Comparison of ENCODE assay signal across 26 cellular contexts in genomic region chr3:101840066-101840465, GRCh38. TPM values are rescaled to one million over a fixed set of nuclear protein-coding genes. Genes with fewer than 3 reads are reported as not detected.
DNase-seq lines count a peak whose midpoint lies in the region; ATAC-seq, FAIRE-seq and TF ChIP-seq lines count a peak whose summit lies in the region.
"Had no signal": no experiment of that assay in that cellular context is flagged by ENCODE, and none has a peak within 500 bp of the region (broad histone marks: within the 10 kb centered on the region; RNA-seq: fewer than 3 reads in every experiment).

No MANE protein-coding gene starts in this region.

- no peak overlapping the region for H3K9ac ChIP-seq in GM12878 (ENCODE audit: control insufficient read depth, insufficient read depth, low read length)
- H3K9ac ChIP-seq: BLaER1 had no signal

- H4K20me1 ChIP-seq in GM12878 (ENCODE audit: control insufficient read depth, insufficient read depth) = 0 out of 2 replicates have a peak, but pooled peaks cover 3% of the 10 kb centered on the region
- H4K20me1 ChIP-seq: BLaER1 had no signal

- no peak overlapping the region for H3K4me2 ChIP-seq in GM12878 (ENCODE audit: control insufficient read depth, insufficient read depth)
- H3K4me2 ChIP-seq: BLaER1 had no signal

- SMC1A ChIA-PET in GM12878 (lab: Charles Lee; ENCODE audit: uncharacterized antibody, unreplicated experiment) = interaction anchor here (0.6 to 3.9 kb wide), 16 partner anchors 9 to 385 kb away, joined by 3 to 26 read pairs (median 7); partner anchors contain the start of gene NFKBIZ

- H3K27ac ChIP-seq in heart left ventricle (no peak overlapping the region), GM12878 (ENCODE audit: control insufficient read depth, insufficient read depth) (no peak overlapping the region; the same call in 1 of the 2 replicates)
- H3K27ac ChIP-seq: 22Rv1, BLaER1, SJSA1 had no signal

- H3K36me3 ChIP-seq in heart left ventricle = no peaks in the 10 kb centered on the region
- peaks cover 0 to 6% of the 10 kb centered on the region in 2 experiments; a peak in 2 of 4 replicates for H3K36me3 ChIP-seq in GM12878 (ENCODE audit: control insufficient read depth in 2 of 2, insufficient read depth in 2 of 2, low read length in 1 of 2)
- H3K36me3 ChIP-seq: BLaER1 had no signal

- H3K27ac Mint-ChIP-seq in stimulated activated memory B cell treated with anti-CD40 and anti-IgM and Interleukin-4, amounts not matched to agents 10 μg/mL and 1 μg/mL and 100 μg/mL, for 72 hours = peak overlapping the region; percentile 9
- H3K27ac Mint-ChIP-seq in activated CD8-positive, alpha-beta T cell treated with anti-CD3 and anti-CD28 coated beads for 36 hours = no peak overlapping the region
- no peak overlapping the region for H3K27ac Mint-ChIP-seq in activated T-helper 2 cell treated with anti-CD3 and anti-CD28 coated beads, Interferon-gamma antibody, Interleukin-2, Interleukin-4, amounts not matched to agents 10 μg/mL and 5 μg/mL and 100 μg/mL, durations not matched to agents 14 hours and 24 hours and 36 hours
- H3K27ac Mint-ChIP-seq: CD4-positive, alpha-beta memory T cell; T-cell had no signal

- peak; percentile 47 for FAIRE-seq in GM18507 (lab: Jason Lieb, UNC)
- no peak for FAIRE-seq in GM12878 (lab: Jason Lieb, UNC)

- H3K4me3 Mint-ChIP-seq in stimulated activated memory B cell treated with anti-CD40 and anti-IgM and Interleukin-4, amounts not matched to agents 10 μg/mL and 1 μg/mL and 100 μg/mL, for 72 hours = peak overlapping the region; percentile 42
- H3K4me3 Mint-ChIP-seq in activated CD8-positive, alpha-beta T cell treated with anti-CD3 and anti-CD28 coated beads for 36 hours = no peak overlapping the region
- no peak overlapping the region for H3K4me3 Mint-ChIP-seq in activated T-helper 2 cell treated with anti-CD3 and anti-CD28 coated beads, Interferon-gamma antibody, Interleukin-2, Interleukin-4, amounts not matched to agents 10 μg/mL and 5 μg/mL and 100 μg/mL, durations not matched to agents 14 hours and 24 hours and 36 hours (ENCODE audit: low read depth)
- H3K4me3 Mint-ChIP-seq: CD4-positive, alpha-beta memory T cell; T-cell had no signal

- ATAC-seq in Right ventricle myocardium superior (ENCODE audit: poor library complexity) (peak; percentile 12), heart left ventricle (no peak), GM12878 (peak; percentile 11)
- ATAC-seq in stimulated activated memory B cell treated with anti-CD40 and anti-IgM and Interleukin-4, amounts not matched to agents 10 μg/mL and 1 μg/mL and 100 μg/mL, for 72 hours = no peak
- no peak for ATAC-seq in activated CD8-positive, alpha-beta T cell treated with anti-CD3 and anti-CD28 coated beads for 36 hours
- ATAC-seq: PC-3, Right ventricle myocardium inferior, T-cell had no signal

- in situ Hi-C loops in GM12878 (cut with MboI) = no loop called here

- POLR2A ChIA-PET in GM12878 (lab: Charles Lee) = interaction anchor here (0.9 to 2.3 kb wide), 7 partner anchors 9 to 41 kb away, joined by 3 to 24 read pairs (median 8); partner anchors contain the start of gene NFKBIZ
- POLR2A ChIA-PET in activated CD8-positive, alpha-beta T cell treated with anti-CD3 and anti-CD28 coated beads for 36 hours (lab: Charles Lee) = interaction anchor here (1.0 kb wide), 1 partner anchor 8 kb away, joined by 3 read pairs; no protein-coding TSS in a partner anchor

- no peak overlapping the region for H3K4me3 ChIP-seq in heart left ventricle
- H3K4me3 ChIP-seq in GM12878 = no peak overlapping the region
- H3K4me3 ChIP-seq: BLaER1, SJSA1 had no signal

- TF ChIP-seq RAD21 in GM12878 (IDR thresholded peaks at IDR 0.05; ENCODE audit: insufficient read depth, low read depth, low read length) = no peak

- peaks cover 94% of the 10 kb centered on the region for H3K79me2 ChIP-seq in GM12878 (ENCODE audit: control insufficient read depth, insufficient read depth, low read length)

- RAD21 ChIA-PET in GM12878 (lab: Charles Lee; ENCODE audit: unreplicated experiment) = interaction anchor here (0.9 to 2.5 kb wide), 6 partner anchors 11 to 385 kb away, joined by 3 to 30 read pairs (median 12); no protein-coding TSS in a partner anchor

- CTCF ChIA-PET in GM12878 (lab: Yijun Ruan, JAX) = interaction anchor here (0.9 to 4.1 kb wide), 5 partner anchors 8 to 389 kb away, joined by 3 to 23 read pairs (median 4); no protein-coding TSS in a partner anchor
- CTCF ChIA-PET in activated CD8-positive, alpha-beta T cell treated with anti-CD3 and anti-CD28 coated beads for 36 hours (lab: Charles Lee) = interaction anchor here (1.1 to 1.7 kb wide), 2 partner anchors 30 to 385 kb away, joined by 3 to 4 read pairs; no protein-coding TSS in a partner anchor

- DNase-seq in Right ventricle myocardium superior (no peak), heart left ventricle (no peak), GM18507 (ENCODE audit: extremely low spot score, insufficient read length, low read depth) (no peak), GM12878 (ENCODE audit: low read depth, low spot score) (no peak), NAMALWA (ENCODE audit: low spot score) (no peak)
- no peak for DNase-seq in activated CD8-positive, alpha-beta T cell treated with anti-CD3 and anti-CD28 coated beads for 36 hours
- no peak for DNase-seq in activated T-helper 2 cell treated with anti-CD3 and anti-CD28 coated beads, Interferon-gamma antibody, Interleukin-2, Interleukin-4, amounts not matched to agents 10 μg/mL and 5 μg/mL and 100 μg/mL, durations not matched to agents 14 hours and 24 hours and 36 hours (ENCODE audit: low spot score)
- DNase-seq: CD4-positive, alpha-beta memory T cell; COR-L47; DMS 273 treated with DMSO at 0.1 percent for 48 hours; DMS79; GOT3; HCEC 1CT; NCI-H1105 treated with DMSO at 0.1 percent for 48 hours; NCI-H2029; NCI-H446; NCI-H524 treated with DMSO at 0.1 percent for 48 hours; NCI-H774; NK-92 treated with Interleukin-12 subunit alpha and Interleukin-12 subunit beta, amount 100 ng/mL, for 24 hours; PC-3; T-cell had no signal

- H2AFZ ChIP-seq in GM12878 (ENCODE audit: control insufficient read depth, low read depth, low read length) = no peak overlapping the region

- TF ChIP-seq POLR2A in heart left ventricle (IDR thresholded peaks at IDR 0.05) (no peak), GM12878 (IDR thresholded peaks at IDR 0.05; ENCODE audit: low read depth, low read length) (no peak)

- no peaks in the 10 kb centered on the region for H3K27me3 Mint-ChIP-seq in stimulated activated memory B cell treated with anti-CD40 and anti-IgM and Interleukin-4, amounts not matched to agents 10 μg/mL and 1 μg/mL and 100 μg/mL, for 72 hours
- H3K27me3 Mint-ChIP-seq in activated CD8-positive, alpha-beta T cell treated with anti-CD3 and anti-CD28 coated beads for 36 hours = no peaks in the 10 kb centered on the region
- H3K27me3 Mint-ChIP-seq in activated T-helper 2 cell treated with anti-CD3 and anti-CD28 coated beads, Interferon-gamma antibody, Interleukin-2, Interleukin-4, amounts not matched to agents 10 μg/mL and 5 μg/mL and 100 μg/mL, durations not matched to agents 14 hours and 24 hours and 36 hours (ENCODE audit: low read depth) = no peaks in the 10 kb centered on the region
- H3K27me3 Mint-ChIP-seq: CD4-positive, alpha-beta memory T cell; T-cell had no signal

- H3K27me3 ChIP-seq in heart left ventricle (no peaks in the 10 kb centered on the region), GM12878 (replicated peaks in 1 of 2; ENCODE audit: control insufficient read depth in 2 of 2, insufficient read depth in 2 of 2, low read length in 1 of 2) (no peaks in the 10 kb centered on the region)
- H3K27me3 ChIP-seq: BLaER1, SJSA1 had no signal

- intact Hi-C loops in Right ventricle myocardium superior (cut with DNase I) (no loop called here), heart left ventricle (cut with DNase I) (no loop called here), GM12878 (cut with micrococcal nuclease; ENCODE audit: unreplicated experiment) (no loop called here)
- intact Hi-C loops in activated CD8-positive, alpha-beta T cell treated with anti-CD3 and anti-CD28 coated beads for 36 hours (cut with micrococcal nuclease) = no loop called here
- intact Hi-C loops in activated T-helper 2 cell treated with anti-CD3 and anti-CD28 coated beads, Interferon-gamma antibody, Interleukin-2, Interleukin-4, amounts not matched to agents 10 μg/mL and 5 μg/mL and 100 μg/mL, durations not matched to agents 14 hours and 24 hours and 36 hours (cut with micrococcal nuclease) = no loop called here

- TF ChIP-seq CTCF in heart left ventricle (IDR thresholded peaks at IDR 0.05) = no peak
- no peak for TF ChIP-seq CTCF in GM12878 (IDR thresholded peaks at IDR 0.05 in 2 of 3, conservative IDR thresholded peaks at IDR 0.05 in 1 of 3; ENCODE audit: control insufficient read depth in 2 of 3, extremely low read depth in 1 of 3, insufficient read depth in 1 of 3, low read depth in 3 of 3, low read length in 3 of 3)
- no peak for TF ChIP-seq CTCF in activated CD8-positive, alpha-beta T cell treated with anti-CD3 and anti-CD28 coated beads for 36 hours (IDR thresholded peaks at IDR 0.05)

- TF ChIP-seq EP300 in GM12878 (IDR thresholded peaks at IDR 0.05; ENCODE audit: borderline replicate concordance in 1 of 2, control insufficient read depth in 1 of 2, low read depth in 2 of 2, low read length in 2 of 2) = no peak

- H3K4me1 Mint-ChIP-seq in stimulated activated memory B cell treated with anti-CD40 and anti-IgM and Interleukin-4, amounts not matched to agents 10 μg/mL and 1 μg/mL and 100 μg/mL, for 72 hours = peaks cover 72% of the 10 kb centered on the region
- peaks cover 35% of the 10 kb centered on the region for H3K4me1 Mint-ChIP-seq in activated CD8-positive, alpha-beta T cell treated with anti-CD3 and anti-CD28 coated beads for 36 hours (ENCODE audit: low read depth)
- H3K4me1 Mint-ChIP-seq in activated T-helper 2 cell treated with anti-CD3 and anti-CD28 coated beads, Interferon-gamma antibody, Interleukin-2, Interleukin-4, amounts not matched to agents 10 μg/mL and 5 μg/mL and 100 μg/mL, durations not matched to agents 14 hours and 24 hours and 36 hours (ENCODE audit: low read depth) = peaks cover 36% of the 10 kb centered on the region

- H3K9me3 ChIP-seq in heart left ventricle (no peaks in the 10 kb centered on the region), GM12878 (replicated peaks; ENCODE audit: control insufficient read depth, insufficient read depth, low read length) (peaks cover 5% of the 10 kb centered on the region; the same call in 2 of the 3 replicates)
- H3K9me3 ChIP-seq: BLaER1 had no signal

- peaks cover 5% of the 10 kb centered on the region for H3K9me3 Mint-ChIP-seq in stimulated activated memory B cell treated with anti-CD40 and anti-IgM and Interleukin-4, amounts not matched to agents 10 μg/mL and 1 μg/mL and 100 μg/mL, for 72 hours
- H3K9me3 Mint-ChIP-seq in activated CD8-positive, alpha-beta T cell treated with anti-CD3 and anti-CD28 coated beads for 36 hours = peaks cover 3% of the 10 kb centered on the region
- no peaks in the 10 kb centered on the region for H3K9me3 Mint-ChIP-seq in activated T-helper 2 cell treated with anti-CD3 and anti-CD28 coated beads, Interferon-gamma antibody, Interleukin-2, Interleukin-4, amounts not matched to agents 10 μg/mL and 5 μg/mL and 100 μg/mL, durations not matched to agents 14 hours and 24 hours and 36 hours

- peaks cover 71% of the 10 kb centered on the region for H3K36me3 Mint-ChIP-seq in stimulated activated memory B cell treated with anti-CD40 and anti-IgM and Interleukin-4, amounts not matched to agents 10 μg/mL and 1 μg/mL and 100 μg/mL, for 72 hours
- H3K36me3 Mint-ChIP-seq in activated CD8-positive, alpha-beta T cell treated with anti-CD3 and anti-CD28 coated beads for 36 hours (ENCODE audit: low read depth) = peaks cover 34% of the 10 kb centered on the region
- H3K36me3 Mint-ChIP-seq in activated T-helper 2 cell treated with anti-CD3 and anti-CD28 coated beads, Interferon-gamma antibody, Interleukin-2, Interleukin-4, amounts not matched to agents 10 μg/mL and 5 μg/mL and 100 μg/mL, durations not matched to agents 14 hours and 24 hours and 36 hours (ENCODE audit: low read depth) = peaks cover 63% of the 10 kb centered on the region

- peaks cover 0 to 16% (median 1%) of the 10 kb centered on the region in 12 donors for H3K4me1 ChIP-seq in heart left ventricle
- peaks cover 40% of the 10 kb centered on the region for H3K4me1 ChIP-seq in GM12878 (ENCODE audit: control insufficient read depth, insufficient read depth, low read length)
- H3K4me1 ChIP-seq: BLaER1 had no signal

- no TSS peak for BruUV-seq in GM12878 (replicated peaks; lab: Mats Ljungman, UMichigan)

RNA-seq across cellular contexts. Expression of gene NFKBIZ, which starts 9.2 kb away (rescaled TPM):
- total RNA-seq in Right ventricle myocardium superior (12.9 TPM), heart left ventricle (10 to 100 TPM in 4 of 9 donors, 1 to 10 TPM in 5; 6.9 to 44.8 (median 10.0) TPM), GM12878 (2014; rRNA removed) (19.0 and 23.6 TPM in 2 replicates), GM12878 (2014; rRNA removed; fragmentation: Illumina TruSeq; extraction: Trizol) (20.1 and 24.3 TPM in 2 replicates), GM12878 (2021) (27.0 and 27.3 TPM in 2 replicates)
- polyA plus RNA-seq in heart left ventricle (1 to 10 TPM; 5.6 to 7.2 TPM), GM12878 (2011; rRNA removed) (50.8 and 53.8 TPM in 2 replicates), GM12878 (2014; fragmentation: Illumina TruSeq; extraction: Trizol) (16.5 and 21.7 TPM in 2 replicates), GM12878 (2014; fragmentation: Nextera tagmentation; extraction: Ambion mirVana) (1 to 10 TPM; 6.3 to 8.9 TPM), GM12878 (2014; rRNA removed) (18.2 TPM in 2 replicates), GM12878 (2016; fragmentation: Nextera tagmentation; extraction: Ambion mirVana) (1 to 10 TPM; 7.7 to 8.5 TPM)
- 396 and 457 TPM in 2 replicates for total RNA-seq in GM12878 (2013; cell fraction: nucleolus; rRNA removed)
- 15.6 TPM for polyA plus RNA-seq in GM12878 (2011; ENCODE audit: low read depth)
- 22.1 and 28.4 TPM in 2 replicates for polyA plus RNA-seq in GM12878 (2011; cell fraction: cytosol; rRNA removed)
- 95.4 and 129 TPM in 2 replicates for polyA plus RNA-seq in GM12878 (2011; cell fraction: nucleus; rRNA removed)
- polyA plus RNA-seq in GM12878 (2012) = 19.3 and 20.9 TPM in 2 replicates
- 114 and 135 TPM in 2 replicates for polyA minus RNA-seq in GM12878 (2011; rRNA and poly(A)+ RNA removed)
- polyA minus RNA-seq in GM12878 (2011; cell fraction: cytosol; rRNA and poly(A)+ RNA removed) = 25.4 and 32.1 TPM in 2 replicates
- polyA minus RNA-seq in GM12878 (2011; cell fraction: nucleus; rRNA and poly(A)+ RNA removed) = 165 and 223 TPM in 2 replicates
- total RNA-seq in activated CD8-positive, alpha-beta T cell treated with anti-CD3 and anti-CD28 coated beads for 36 hours = 10 to 100 TPM; 62.1 to 70.6 TPM
- total RNA-seq in activated T-helper 2 cell treated with anti-CD3 and anti-CD28 coated beads, Interferon-gamma antibody, Interleukin-2, Interleukin-4, amounts not matched to agents 10 μg/mL and 5 μg/mL and 100 μg/mL, durations not matched to agents 14 hours and 24 hours and 36 hours = 122 and 140 TPM in 2 replicates

Comparison
In these comparisons a context has a peak if more than half of its experiments do, and no peak if none do; other contexts are left out.
1. ATAC-seq: peak in Right ventricle myocardium superior (single experiment) and GM12878 (single experiment); none in heart left ventricle (0 of 4), stimulated activated memory B cell treated with anti-CD40 and anti-IgM and Interleukin-4, amounts not matched to agents 10 μg/mL and 1 μg/mL and 100 μg/mL, for 72 hours (single experiment) and activated CD8-positive, alpha-beta T cell treated with anti-CD3 and anti-CD28 coated beads for 36 hours (single experiment).